Comparison of ENCODE assay signal across 29 cellular contexts in the genomic region with DNA sequence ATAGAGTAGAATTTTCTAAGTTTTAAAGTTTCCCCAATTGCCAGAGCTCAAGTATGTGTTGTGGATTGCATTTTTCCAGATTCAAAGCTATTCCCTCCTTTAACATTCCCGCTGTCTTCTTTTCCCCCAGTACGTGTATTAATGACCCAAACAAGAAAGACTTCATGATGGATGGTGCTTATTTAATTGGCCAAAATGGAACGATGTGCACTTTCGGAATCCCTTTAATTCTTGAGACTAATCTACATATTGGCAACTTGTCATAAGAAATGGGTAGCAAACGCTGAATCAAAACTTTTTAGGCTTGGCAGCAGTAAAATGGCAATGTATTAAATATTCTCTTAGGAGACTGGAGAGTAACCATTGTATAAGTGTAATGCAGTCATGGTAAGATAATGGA.
"Had no signal": no experiment of that assay in that cellular context is flagged by ENCODE, and none has a peak within 500 bp of the region (broad histone marks: within the 10 kb centered on the region; RNA-seq: fewer than 3 reads in every experiment).

No MANE protein-coding gene starts in this region.

- H3K9me3 Mint-ChIP-seq: dendritic cell treated with granulocyte-macrophage colony-stimulating factor and Interleukin-4, amounts not matched to agents 40 ng/mL and 50 ng/mL, for 4 days; endodermal cell had no signal

- H3K27ac ChIP-seq: colonic mucosa, dorsolateral prefrontal cortex, epithelial cell of prostate, esophagus muscularis mucosa, foreskin keratinocyte, gastrocnemius medialis, gastroesophageal sphincter had no signal

- ATAC-seq: effector memory CD8-positive, alpha-beta T cell; esophagus mucosa; foreskin keratinocyte; gastrocnemius medialis; gastroesophageal sphincter; heart left ventricle had no signal

- H3K27me3 ChIP-seq: colonic mucosa, esophagus muscularis mucosa, esophagus squamous epithelium, foreskin keratinocyte, gastrocnemius medialis, gastroesophageal sphincter, heart left ventricle, heart right ventricle, hepatocyte had no signal

- H3K36me3 ChIP-seq: colonic mucosa, esophagus muscularis mucosa, esophagus squamous epithelium, gastrocnemius medialis, gastroesophageal sphincter, heart left ventricle, heart right ventricle had no signal

- H3K4me2 ChIP-seq: hepatocyte had no signal

- FAIRE-seq: endometrium, endothelial cell of umbilical vein, frontal cortex had no signal

- H3K27ac Mint-ChIP-seq: dendritic cell treated with granulocyte-macrophage colony-stimulating factor and Interleukin-4, amounts not matched to agents 40 ng/mL and 50 ng/mL, for 4 days; effector memory CD8-positive, alpha-beta T cell; endodermal cell had no signal

- H3K4me1 ChIP-seq: colonic mucosa, esophagus squamous epithelium, foreskin keratinocyte, gastrocnemius medialis had no signal

- H3K4me3 ChIP-seq: colonic mucosa, coronary artery, dorsolateral prefrontal cortex, esophagus muscularis mucosa, esophagus squamous epithelium, gastrocnemius medialis, gastroesophageal sphincter, heart left ventricle, heart right ventricle, hepatocyte had no signal

- H3K79me2 ChIP-seq: hepatocyte had no signal

- H3K27me3 Mint-ChIP-seq: dendritic cell treated with granulocyte-macrophage colony-stimulating factor and Interleukin-4, amounts not matched to agents 40 ng/mL and 50 ng/mL, for 4 days; effector memory CD8-positive, alpha-beta T cell had no signal

- H3K9me3 ChIP-seq: colonic mucosa, esophagus muscularis mucosa, esophagus squamous epithelium, gastrocnemius medialis, gastroesophageal sphincter, heart left ventricle, heart right ventricle had no signal

- DNase-seq: colonic mucosa; cortex of kidney; dermis blood vessel endothelial cell; dorsolateral prefrontal cortex; effector CD4-positive, alpha-beta T cell; effector CD8-positive, alpha-beta T cell; effector memory CD4-positive, alpha-beta T cell; effector memory CD8-positive, alpha-beta T cell; endodermal cell; erythroblast; esophagus squamous epithelium; foreskin fibroblast; foreskin keratinocyte; foreskin melanocyte; gastrocnemius medialis; glutamatergic neuron; head of caudate nucleus; heart left ventricle; heart right ventricle had no signal

- H3K4me3 Mint-ChIP-seq: dendritic cell treated with granulocyte-macrophage colony-stimulating factor and Interleukin-4, amounts not matched to agents 40 ng/mL and 50 ng/mL, for 4 days; effector memory CD8-positive, alpha-beta T cell; endodermal cell had no signal

- H2AFZ ChIP-seq: hepatocyte had no signal
